In genomic region chr16:3400446-3400778, GRCh38 we compare ENCODE assay signal across 8 cellular contexts. TPM values are rescaled to one million over a fixed set of nuclear protein-coding genes. Genes with fewer than 3 reads are reported as not detected.
DNase-seq lines count a peak whose midpoint lies in the region; ATAC-seq lines count a peak whose summit lies in the region.

No MANE protein-coding gene starts in this region.

- peaks cover 51% of the 10 kb centered on the region for H3K36me3 Mint-ChIP-seq in T-cell
- peaks cover 60% of the 10 kb centered on the region for H3K36me3 Mint-ChIP-seq in stimulated activated memory B cell treated with anti-CD40 and anti-IgM and Interleukin-4, amounts not matched to agents 10 μg/mL and 1 μg/mL and 100 μg/mL, for 72 hours

- peaks cover 47 to 66% (median 58%) of the 10 kb centered on the region in 3 donors for H3K4me1 Mint-ChIP-seq in T-cell
- H3K4me1 Mint-ChIP-seq in stimulated activated memory B cell treated with anti-CD40 and anti-IgM and Interleukin-4, amounts not matched to agents 10 μg/mL and 1 μg/mL and 100 μg/mL, for 72 hours: peaks cover 50% of the 10 kb centered on the region

- in situ Hi-C loops in GM23248 (cut with MboI): no loop called here

- H3K9me3 ChIP-seq in GM23248 (ENCODE audit: low read depth) (no peaks in the 10 kb centered on the region), right cardiac atrium (ENCODE audit: control insufficient read depth, low read length) (peaks cover 10% of the 10 kb centered on the region)

- peaks cover 13 to 21% (median 19%) of the 10 kb centered on the region in 3 donors for H3K9me3 Mint-ChIP-seq in T-cell
- H3K9me3 Mint-ChIP-seq in stimulated activated memory B cell treated with anti-CD40 and anti-IgM and Interleukin-4, amounts not matched to agents 10 μg/mL and 1 μg/mL and 100 μg/mL, for 72 hours: peaks cover 16% of the 10 kb centered on the region

- peak overlapping the region; percentile 92 for H3K9ac ChIP-seq in GM23248

- peaks cover 9% of the 10 kb centered on the region; the same call in 1 of the 2 replicates for H3F3A ChIP-seq in GM23248 (ENCODE audit: insufficient read depth)

- peak overlapping the region; percentile 75 to 82 for H3K27ac Mint-ChIP-seq in T-cell
- H3K27ac Mint-ChIP-seq in stimulated activated memory B cell treated with anti-CD40 and anti-IgM and Interleukin-4, amounts not matched to agents 10 μg/mL and 1 μg/mL and 100 μg/mL, for 72 hours: peak overlapping the region; percentile 90

- H2AFZ ChIP-seq in GM23248: peak overlapping the region; percentile 96

- WGBS in GM23248 (ENCODE audit: low coverage in 1 of 2, low lambda C conversion rate in 2 of 2, missing lambda C conversion rate in 2 of 2), 2 experiments: 1 to 2% methylated on average over 17 to 18 of the region's 18 CpGs
- under 1% methylated on average over 18 of the region's 18 CpGs for WGBS in right cardiac atrium

- no peak for DNase-seq in GM23248
- peak in 1 of 34 experiments; percentile 4 for DNase-seq in T-cell
- no peak for DNase-seq in right cardiac atrium
- no peak for DNase-seq in NCI-H774 (lab: John Stamatoyannopoulos, UW)
- no peak for DNase-seq in islet precursor cell
- DNase-seq in NCI-H748 treated with DMSO at 0.1 percent for 48 hours (lab: John Stamatoyannopoulos, UW): no peak

- H3K27me3 ChIP-seq in GM23248 (replicated peaks; ENCODE audit: insufficient read depth) (no peaks in the 10 kb centered on the region), right cardiac atrium (ENCODE audit: control insufficient read depth, insufficient read depth) (no peaks in the 10 kb centered on the region)

- peak overlapping the region; percentile 53 for H3K27ac ChIP-seq in GM23248
- peak overlapping the region; percentile 61 for H3K27ac ChIP-seq in right cardiac atrium (ENCODE audit: low read length)

- H3K27me3 Mint-ChIP-seq in T-cell: no peaks in the 10 kb centered on the region
- H3K27me3 Mint-ChIP-seq in stimulated activated memory B cell treated with anti-CD40 and anti-IgM and Interleukin-4, amounts not matched to agents 10 μg/mL and 1 μg/mL and 100 μg/mL, for 72 hours: no peaks in the 10 kb centered on the region

- H3K79me2 ChIP-seq in GM23248 (ENCODE audit: insufficient read depth): peaks cover 79% of the 10 kb centered on the region

- peaks cover 9% of the 10 kb centered on the region; the same call in 1 of the 2 replicates for H3K4me1 ChIP-seq in GM23248 (ENCODE audit: insufficient read depth)
- peaks cover 7% of the 10 kb centered on the region for H3K4me1 ChIP-seq in right cardiac atrium (ENCODE audit: control insufficient read depth, insufficient read depth, low read length)

- peak overlapping the region; percentile 82 to 94 (median 91) for H3K4me3 Mint-ChIP-seq in T-cell
- peak overlapping the region; percentile 97 for H3K4me3 Mint-ChIP-seq in stimulated activated memory B cell treated with anti-CD40 and anti-IgM and Interleukin-4, amounts not matched to agents 10 μg/mL and 1 μg/mL and 100 μg/mL, for 72 hours

- H3K4me2 ChIP-seq in GM23248 (ENCODE audit: unreplicated experiment): peak overlapping the region; percentile 84

- CTCF ChIA-PET in T-cell (lab: Charles Lee): interaction anchor here in 1 of 2 donors (1.3 to 2.1 kb wide), 5 partner anchors 12 to 118 kb away, joined by 4 to 6 read pairs (median 4); partner anchors contain the start of genes NAA60 and ZNF597

- no peaks in the 10 kb centered on the region for H3K9me2 ChIP-seq in GM23248 (ENCODE audit: insufficient read depth)

- peaks cover 12% of the 10 kb centered on the region for H3K36me3 ChIP-seq in GM23248 (ENCODE audit: low read depth)

- H4K20me1 ChIP-seq in GM23248 (ENCODE audit: insufficient read depth): no peaks in the 10 kb centered on the region

- POLR2A ChIA-PET in T-cell (lab: Charles Lee): interaction anchor here in 1 of 2 donors (0.6 kb wide), 2 partner anchors 329 to 367 kb away, joined by 3 read pairs; no protein-coding TSS in a partner anchor

- intact Hi-C loops in right cardiac atrium (cut with DNase I): loop anchor here in 3 of 4 donors (5.0 to 10.0 kb wide), 4 partner anchors 54 to 96 kb away; partner anchors contain the start of genes C16orf90 (in 1 of the 3), TIGD7 (in 1 of the 3) and ZNF75A (in 1 of the 3)

- H3K4me3 ChIP-seq in GM23248 (peak overlapping the region; percentile 96), right cardiac atrium (ENCODE audit: low read length) (peak overlapping the region; percentile 97)

- ATAC-seq in T-cell (replicated peaks in 1 of 4) (peak in 3 of 4 experiments; percentile 36 to 42 (median 39)), right cardiac atrium (no peak), HG03521 (IDR thresholded peaks at IDR 0.05; ENCODE audit: unreplicated experiment) (no peak)
- peak; percentile 57 for ATAC-seq in stimulated activated memory B cell treated with anti-CD40 and anti-IgM and Interleukin-4, amounts not matched to agents 10 μg/mL and 1 μg/mL and 100 μg/mL, for 72 hours

RNA-seq across cellular contexts. Expression of gene ZSCAN32, which starts 0.4 kb away (rescaled TPM):
- 7.5 and 10.7 TPM in 2 replicates for total RNA-seq in GM23248 (2014; rRNA removed; shearing (Covaris generic))
- polyA plus RNA-seq in GM23248 (2016; fragmentation: Nextera tagmentation; extraction: Ambion mirVana) (8.0 and 8.1 TPM in 2 replicates), right cardiac atrium (5.1 TPM)
- total RNA-seq in T-cell (10 to 100 TPM; 11.6 to 34.5 (median 28.5) TPM), right cardiac atrium (1 to 10 TPM; 5.9 to 9.0 (median 7.6) TPM)

RNA-seq across cellular contexts. Expression of gene ZNF174, which starts 0.6 kb away (rescaled TPM):
- total RNA-seq in GM23248 (2014; rRNA removed; shearing (Covaris generic)): 7.1 and 10.4 TPM in 2 replicates
- 8.2 and 9.1 TPM in 2 replicates for polyA plus RNA-seq in GM23248 (2016; fragmentation: Nextera tagmentation; extraction: Ambion mirVana)
- 10 to 100 TPM in 3 of 5 donors, 1 to 10 TPM in 2; 6.4 to 18.7 (median 18.5) TPM for total RNA-seq in T-cell
- 10 to 100 TPM in 3 of 4 donors, 1 to 10 TPM in 1; 8.9 to 13.5 (median 11.8) TPM for total RNA-seq in right cardiac atrium
- 11.1 TPM for polyA plus RNA-seq in right cardiac atrium

RNA-seq across cellular contexts. Expression of gene ZNF597, which starts 42.9 kb away (rescaled TPM):
- total RNA-seq in GM23248 (2014; rRNA removed; shearing (Covaris generic)): 3.2 TPM in 2 replicates
- polyA plus RNA-seq in GM23248 (2016; fragmentation: Nextera tagmentation; extraction: Ambion mirVana) (1.8 and 2.2 TPM in 2 replicates), right cardiac atrium (0.88 TPM)
- total RNA-seq in T-cell (1 to 10 TPM; 2.2 to 4.8 (median 4.3) TPM), right cardiac atrium (1 to 10 TPM; 2.0 to 3.5 (median 2.2) TPM)

RNA-seq across cellular contexts. Expression of gene NAA60, which starts 43.1 kb away (rescaled TPM):
- 11.2 and 14.4 TPM in 2 replicates for total RNA-seq in GM23248 (2014; rRNA removed; shearing (Covaris generic))
- polyA plus RNA-seq in GM23248 (2016; fragmentation: Nextera tagmentation; extraction: Ambion mirVana) (49.4 and 51.3 TPM in 2 replicates), right cardiac atrium (50.9 TPM)
- total RNA-seq in T-cell (10 to 100 TPM; 40.9 to 67.6 (median 55.6) TPM), right cardiac atrium (10 to 100 TPM; 40.7 to 51.5 (median 46.0) TPM)

RNA-seq across cellular contexts. Expression of gene OR2C1, which starts 44.7 kb away (rescaled TPM):
- total RNA-seq in GM23248 (2014; rRNA removed; shearing (Covaris generic)): 0.51 TPM in 1 of 2 replicates, not detected in the other
- polyA plus RNA-seq in GM23248 (2016; fragmentation: Nextera tagmentation; extraction: Ambion mirVana) (0.27 TPM in 1 of 2 replicates, not detected in the other), right cardiac atrium (not detected)
- total RNA-seq in T-cell (under 1 TPM in 3 of 5 donors, not detected in 2; 0.25 to 0.51 (median 0.26) TPM), right cardiac atrium (under 1 TPM in 1 of 4 donors, not detected in 3; 0.21 TPM)

Comparison
In these comparisons a context has a peak if more than half of its experiments do, and no peak if none do; other contexts are left out.
1. ATAC-seq: peak in T-cell (3 of 4) and stimulated activated memory B cell treated with anti-CD40 and anti-IgM and Interleukin-4, amounts not matched to agents 10 μg/mL and 1 μg/mL and 100 μg/mL, for 72 hours (single experiment); none in right cardiac atrium (0 of 2) and HG03521 (single experiment).